ENCODE assay signal across 26 cellular contexts in genomic region chr7:43565786-43566185, GRCh38. TPM values are rescaled to one million over a fixed set of nuclear protein-coding genes. Genes with fewer than 3 reads are reported as not detected.
A peak's percentile ranks its signal among the peaks of the same experiment; 100 is the strongest.
DNase-seq lines count a peak whose midpoint lies in the region; ATAC-seq, FAIRE-seq and TF ChIP-seq lines count a peak whose summit lies in the region.
"Had no signal": no experiment of that assay in that cellular context is flagged by ENCODE, and none has a peak within 500 bp of the region (broad histone marks: within the 10 kb centered on the region; RNA-seq: fewer than 3 reads in every experiment).

No MANE protein-coding gene starts in this region.

- H3K4me3 ChIP-seq in HCT116 (replicated peaks in 1 of 2; ENCODE audit: low read depth in 1 of 2, low read length in 2 of 2) (no peak overlapping the region), neural progenitor cell (no peak overlapping the region), lower lobe of right lung (no peak overlapping the region)
- H3K4me3 ChIP-seq: BLaER1, esophagus squamous epithelium, GM23338, transverse colon had no signal

- POLR2A ChIA-PET in HCT116 (lab: Charles Lee), result interaction anchor here (1.2 kb wide), 1 partner anchor 17 kb away, joined by 4 read pairs; the partner anchor contains the start of gene STK17A

- H3K9me3 Mint-ChIP-seq in neural progenitor cell, result no peaks in the 10 kb centered on the region
- H3K9me3 Mint-ChIP-seq: activated T-cell treated with anti-CD3 and anti-CD28 coated beads, Interleukin-2, amount 50 U/mL, for 72 hours; GM23338; neural crest cell; stimulated activated naive CD8-positive, alpha-beta T cell treated with anti-CD3 and anti-CD28 coated beads, Interleukin-15, amount 100 ng/mL, for 72 hours had no signal

- no peak for TF ChIP-seq RAD21 in HCT116 (IDR thresholded peaks at IDR 0.05; ENCODE audit: low read depth)

- ATAC-seq in HCT116 (no peak), lower lobe of right lung (no peak)
- ATAC-seq: activated T-cell treated with anti-CD3 and anti-CD28 coated beads, Interleukin-2, amount 50 U/mL, for 72 hours; GM23338; stimulated activated naive CD8-positive, alpha-beta T cell treated with anti-CD3 and anti-CD28 coated beads, Interleukin-15, amount 100 ng/mL, for 72 hours had no signal

- intact Hi-C loops in HCT116 (cut with micrococcal nuclease) (no loop called here), lower lobe of right lung (cut with DNase I) (no loop called here)

- peak; percentile 68 for FAIRE-seq in endometrium (lab: Jason Lieb, UNC)
- FAIRE-seq: GM12891, HTR-8/SVneo had no signal

- no peaks in the 10 kb centered on the region for H3F3A ChIP-seq in neural progenitor cell (ENCODE audit: low read depth)

- no peaks in the 10 kb centered on the region for H4K20me1 ChIP-seq in HCT116 (ENCODE audit: insufficient read depth)
- no peaks in the 10 kb centered on the region for H4K20me1 ChIP-seq in neural progenitor cell (ENCODE audit: low read depth)
- H4K20me1 ChIP-seq: BLaER1 had no signal

- H3K36me3 ChIP-seq in HCT116 (ENCODE audit: control insufficient read depth in 1 of 2, insufficient read depth in 2 of 2, low read length in 2 of 2), result no peaks in the 10 kb centered on the region
- H3K36me3 ChIP-seq in neural progenitor cell, result no peaks in the 10 kb centered on the region
- H3K36me3 ChIP-seq in lower lobe of right lung, result no peaks in the 10 kb centered on the region
- H3K36me3 ChIP-seq: BLaER1, esophagus squamous epithelium, transverse colon had no signal

- peaks cover 2% of the 10 kb centered on the region for H3K4me1 Mint-ChIP-seq in neural progenitor cell
- H3K4me1 Mint-ChIP-seq: GM23338, neural crest cell had no signal

- no peaks in the 10 kb centered on the region for H3K36me3 Mint-ChIP-seq in neural progenitor cell

- no peak overlapping the region for H3K4me3 Mint-ChIP-seq in neural progenitor cell
- H3K4me3 Mint-ChIP-seq: activated T-cell treated with anti-CD3 and anti-CD28 coated beads, Interleukin-2, amount 50 U/mL, for 72 hours; GM23338; neural crest cell; stimulated activated naive CD8-positive, alpha-beta T cell treated with anti-CD3 and anti-CD28 coated beads, Interleukin-15, amount 100 ng/mL, for 72 hours had no signal

- H3K79me2 ChIP-seq in HCT116 (ENCODE audit: insufficient read depth, low read length) (no peaks in the 10 kb centered on the region), neural progenitor cell (ENCODE audit: low read depth) (no peaks in the 10 kb centered on the region)

- H3K27ac Mint-ChIP-seq in neural progenitor cell, result no peak overlapping the region
- H3K27ac Mint-ChIP-seq: activated T-cell treated with anti-CD3 and anti-CD28 coated beads, Interleukin-2, amount 50 U/mL, for 72 hours; GM23338; stimulated activated naive CD8-positive, alpha-beta T cell treated with anti-CD3 and anti-CD28 coated beads, Interleukin-15, amount 100 ng/mL, for 72 hours had no signal

- peaks cover 0 to 17% of the 10 kb centered on the region in 2 experiments; a peak in 2 of 4 replicates for H3K4me1 ChIP-seq in HCT116 (ENCODE audit: control insufficient read depth in 1 of 2, insufficient read depth in 2 of 2, low read length in 2 of 2)
- no peaks in the 10 kb centered on the region for H3K4me1 ChIP-seq in neural progenitor cell
- H3K4me1 ChIP-seq in lower lobe of right lung, result no peaks in the 10 kb centered on the region
- H3K4me1 ChIP-seq: BLaER1, transverse colon had no signal

- H3K9me2 ChIP-seq in HCT116 (ENCODE audit: insufficient read depth), result no peaks in the 10 kb centered on the region

- DNase-seq in DMS153 treated with DMSO at 0.1 percent for 48 hours (lab: John Stamatoyannopoulos, UW; ENCODE audit: unreplicated experiment) (peak; percentile 48), HCT116 (ENCODE audit: low read depth, low spot score) (no peak), neural progenitor cell (ENCODE audit: low spot score) (no peak), lower lobe of right lung (no peak), DMS114 treated with DMSO at 0.1 percent for 48 hours (lab: John Stamatoyannopoulos, UW; ENCODE audit: unreplicated experiment) (no peak), NAMALWA (ENCODE audit: low spot score) (no peak)
- DNase-seq: activated CD4-positive, CD25-positive, alpha-beta regulatory T cell treated with anti-CD3 and anti-CD28 coated beads, Interleukin-2, amount 50 U/mL, for 72 hours; activated naive CD4-positive, alpha-beta T cell treated with anti-CD3 and anti-CD28 coated beads, Interleukin-2, amount 50 U/mL, for 16 hours; activated T-cell treated with anti-CD3 and anti-CD28 coated beads, Interleukin-2, amount 50 U/mL, for 72 hours; effector CD8-positive, alpha-beta T cell; esophagus squamous epithelium; GF-D8; Kasumi-1; NCI-H1105; NCI-H2029 treated with DMSO at 0.1 percent for 48 hours; NCI-H510A treated with DMSO at 0.1 percent for 48 hours; stimulated activated CD4-positive, alpha-beta T cell treated with anti-CD3 and anti-CD28 coated beads, Interleukin-4, amount 100 ng/mL, for 24 hours; stimulated activated naive CD8-positive, alpha-beta T cell treated with anti-CD3 and anti-CD28 coated beads, Interleukin-15, amount 100 ng/mL, for 72 hours; SW 1271; transverse colon had no signal

- CTCF ChIA-PET in HCT116 (lab: Charles Lee), result interaction anchor here (1.1 kb wide), 1 partner anchor 17 kb away, joined by 5 read pairs; the partner anchor contains the start of gene STK17A

- no TSS peak for BruUV-seq in HCT116 (replicated peaks; lab: Mats Ljungman, UMichigan)

- H3K27me3 ChIP-seq in HCT116 (ENCODE audit: insufficient read depth, low read length) (no peaks in the 10 kb centered on the region), neural progenitor cell (no peaks in the 10 kb centered on the region), lower lobe of right lung (ENCODE audit: low read depth) (no peaks in the 10 kb centered on the region)
- H3K27me3 ChIP-seq: BLaER1 had no signal

- no peak overlapping the region for H3K27ac ChIP-seq in HCT116 (ENCODE audit: low read depth, low read length)
- no peak overlapping the region for H3K27ac ChIP-seq in neural progenitor cell
- no peak overlapping the region for H3K27ac ChIP-seq in lower lobe of right lung
- H3K27ac ChIP-seq: BLaER1, esophagus squamous epithelium, transverse colon had no signal

- TF ChIP-seq CTCF in HCT116 (IDR thresholded peaks at IDR 0.05 in 2 of 3, conservative IDR thresholded peaks at IDR 0.05 in 1 of 3; ENCODE audit: borderline replicate concordance in 1 of 3, insufficient read depth in 1 of 3, low read depth in 2 of 3, low read length in 2 of 3), result no peak
- TF ChIP-seq CTCF in neural progenitor cell (IDR thresholded peaks at IDR 0.05), result no peak
- no peak for TF ChIP-seq CTCF in lower lobe of right lung (IDR thresholded peaks at IDR 0.05)

- H3K9me3 ChIP-seq in HCT116 (ENCODE audit: control insufficient read depth in 1 of 2, insufficient read depth in 1 of 2, low read depth in 1 of 2, low read length in 2 of 2) (no peaks in the 10 kb centered on the region), neural progenitor cell (ENCODE audit: low read depth) (no peaks in the 10 kb centered on the region), lower lobe of right lung (no peaks in the 10 kb centered on the region)
- H3K9me3 ChIP-seq: BLaER1, esophagus squamous epithelium, transverse colon had no signal

- RAD21 ChIA-PET in HCT116 (lab: Charles Lee; ENCODE audit: low non-redundant PET in 1 of 2, low total read pairs in 2 of 2, uncharacterized antibody in 2 of 2, unreplicated experiment in 2 of 2), result no interaction called here

- no peak overlapping the region for H3K9ac ChIP-seq in HCT116 (ENCODE audit: low read length)
- H3K9ac ChIP-seq in neural progenitor cell, result no peak overlapping the region
- H3K9ac ChIP-seq: BLaER1 had no signal

- no peak for TF ChIP-seq POLR2A in HCT116 (IDR thresholded peaks at IDR 0.05; ENCODE audit: borderline replicate concordance, extremely low read depth, insufficient read depth, insufficient read length)

- no peaks in the 10 kb centered on the region for H3K27me3 Mint-ChIP-seq in neural progenitor cell (ENCODE audit: insufficient read depth, low read depth)

- peak overlapping the region; percentile 25 for H2AFZ ChIP-seq in HCT116 (ENCODE audit: low read depth, low read length, poor library complexity, severe bottlenecking)
- H2AFZ ChIP-seq in neural progenitor cell (replicated peaks), result peak overlapping the region; percentile 19
- H2AFZ ChIP-seq: GM23338 had no signal

- H3K4me2 ChIP-seq in HCT116 (ENCODE audit: low read length) (no peak overlapping the region), neural progenitor cell (no peak overlapping the region)
- H3K4me2 ChIP-seq: BLaER1, GM23338 had no signal

TF ChIP-seq in HCT116, 20 proteins besides CTCF, POLR2A, EP300 and RAD21 (continues in another document):
- no peak for TF ChIP-seq ATF3 (IDR thresholded peaks at IDR 0.05)
- TF ChIP-seq EZH2phosphoT487 (IDR thresholded peaks at IDR 0.05; ENCODE audit: borderline replicate concordance), result no peak
- no peak for TF ChIP-seq ZFX (IDR thresholded peaks at IDR 0.05)
- TF ChIP-seq CEBPB (IDR thresholded peaks at IDR 0.05; ENCODE audit: low read depth), result no peak
- no peak for TF ChIP-seq ELF1 (IDR thresholded peaks at IDR 0.05; ENCODE audit: borderline replicate concordance, low read depth)
- TF ChIP-seq ZNF274 (IDR thresholded peaks at IDR 0.05; ENCODE audit: low read depth, low read length), result no peak
- no peak for TF ChIP-seq SIN3A (IDR thresholded peaks at IDR 0.05; ENCODE audit: low read depth)
- no peak for TF ChIP-seq POLR2AphosphoS5 (IDR thresholded peaks at IDR 0.05; ENCODE audit: low read depth, low read length)
- TF ChIP-seq SRF (IDR thresholded peaks at IDR 0.05; ENCODE audit: low read depth), result no peak
- TF ChIP-seq MAX (IDR thresholded peaks at IDR 0.05), result no peak
- TF ChIP-seq FOSL1 (IDR thresholded peaks at IDR 0.05; ENCODE audit: low read depth), result no peak
- TF ChIP-seq EGR1 (IDR thresholded peaks at IDR 0.05; ENCODE audit: low read depth), result no peak

RNA-seq across cellular contexts. Expression of gene STK17A, which starts 17.1 kb away (rescaled TPM):
- total RNA-seq in HCT116 (2021; ENCODE audit: unreplicated experiment) (14.8 TPM), neural progenitor cell (ENCODE audit: low replicate concordance) (13.1 and 15.6 TPM in 2 replicates), lower lobe of right lung (27.1 TPM)
- polyA plus RNA-seq in HCT116 (2012), result 3.2 and 5.8 TPM in 2 replicates
